In genomic region chr15:90603893-90604292, GRCh38 we compare ENCODE assay signal across 8 cellular contexts.
DNase-seq lines count a peak whose midpoint lies in the region; ATAC-seq and TF ChIP-seq lines count a peak whose summit lies in the region.

No MANE protein-coding gene starts in this region.

- H3K9me3 ChIP-seq in AG04450 (ENCODE audit: control insufficient read depth, insufficient read depth, low read length) (no peaks in the 10 kb centered on the region; the same call in 1 of the 2 replicates), heart right ventricle (no peaks in the 10 kb centered on the region), stomach (no peaks in the 10 kb centered on the region)

- TF ChIP-seq CTCF in AG04450 (IDR thresholded peaks at IDR 0.05; ENCODE audit: low read depth, low read length), result peak; percentile 45
- peak; percentile 81 for TF ChIP-seq CTCF in HFFc6 (IDR thresholded peaks at IDR 0.05)
- peak in 8 of 9 donors; percentile 11 to 62 (median 51) for TF ChIP-seq CTCF in heart right ventricle (IDR thresholded peaks at IDR 0.05)
- peak in 3 of 7 experiments; percentile 17 to 30 (median 26) for TF ChIP-seq CTCF in stomach (IDR thresholded peaks at IDR 0.05)
- no peak for TF ChIP-seq CTCF in lower leg skin (IDR thresholded peaks at IDR 0.05)

- intact Hi-C loops in heart right ventricle (cut with DNase I), result loop anchor here in 5 of 10 donors (5.0 to 10.0 kb wide), 5 partner anchors 77 to 287 kb away; partner anchors contain the start of gene CRTC3 (in 1 of the 5)
- intact Hi-C loops in stomach (cut with DNase I; ENCODE audit: low total_unique reads), result no loop called here
- intact Hi-C loops in lower leg skin (cut with DNase I; ENCODE audit: low total_unique reads), result no loop called here

- H3K36me3 ChIP-seq in heart right ventricle, result peaks cover 0 to 93% (median 9%) of the 10 kb centered on the region in 9 donors
- peaks cover 0 to 62% (median 42%) of the 10 kb centered on the region in 4 donors for H3K36me3 ChIP-seq in stomach

- POLR2A ChIA-PET in AG04450 (lab: Yijun Ruan, JAX), result no interaction called here

- H3K27ac Mint-ChIP-seq in HFFc6, result peak overlapping the region; percentile 8; the same call in 1 of the 2 replicates
- peak overlapping the region; percentile 58 for H3K27ac Mint-ChIP-seq in activated CD8-positive, alpha-beta memory T cell treated with anti-CD3 and anti-CD28 coated beads, Interleukin-2, amount 10 ng/mL, durations not matched to agents 7 days and 5 days

- H3K27ac ChIP-seq in AG04450 (ENCODE audit: low read depth, low read length), result no peak overlapping the region
- H3K27ac ChIP-seq in heart right ventricle, result no peak overlapping the region
- no peak overlapping the region for H3K27ac ChIP-seq in stomach

- ATAC-seq in activated CD8-positive, alpha-beta memory T cell treated with anti-CD3 and anti-CD28 coated beads, Interleukin-2, amount 10 ng/mL, durations not matched to agents 7 days and 5 days, result no peak
- ATAC-seq in heart right ventricle (peak in 1 of 8 donors; percentile 42), HG03135 (IDR thresholded peaks at IDR 0.05; ENCODE audit: unreplicated experiment) (no peak)

- DNase-seq in AG04450 (ENCODE audit: low read depth, low spot score), result no peak
- peak; percentile 15 for DNase-seq in HFFc6
- DNase-seq in activated CD8-positive, alpha-beta memory T cell treated with anti-CD3 and anti-CD28 coated beads, Interleukin-2, amount 10 ng/mL, durations not matched to agents 7 days and 5 days, result peak; percentile 63
- DNase-seq in heart right ventricle, result peak in 1 of 2 donors; percentile 49
- peak; percentile 41 for DNase-seq in stomach
- no peak for DNase-seq in lower leg skin (ENCODE audit: low spot score in 2 of 2)
- DNase-seq in NCI-H146 (lab: John Stamatoyannopoulos, UW), result no peak

- no peaks in the 10 kb centered on the region for H3K27me3 ChIP-seq in AG04450 (ENCODE audit: control insufficient read depth, insufficient read depth, low read length)
- H3K27me3 ChIP-seq in heart right ventricle, result no peaks in the 10 kb centered on the region
- no peaks in the 10 kb centered on the region for H3K27me3 ChIP-seq in stomach

- WGBS in heart right ventricle, 2 donors, result 92 to 94% methylated on average over 4 of the region's 4 CpGs
- 85 to 96% (median 89%) methylated on average over 4 of the region's 4 CpGs for WGBS in stomach, 5 donors
- WGBS in lower leg skin, 2 donors, result 91 to 95% methylated on average over 4 of the region's 4 CpGs

- H3K4me3 ChIP-seq in AG04450 (ENCODE audit: low read depth, low read length), result no peak overlapping the region
- H3K4me3 ChIP-seq in heart right ventricle, result no peak overlapping the region
- H3K4me3 ChIP-seq in stomach, result no peak overlapping the region
- no peak overlapping the region for H3K4me3 ChIP-seq in lower leg skin (ENCODE audit: low read depth, poor library complexity, severe bottlenecking)

- peaks cover 0 to 12% (median 2%) of the 10 kb centered on the region in 9 donors for H3K4me1 ChIP-seq in heart right ventricle
- peaks cover 7 to 21% (median 11%) of the 10 kb centered on the region in 4 donors for H3K4me1 ChIP-seq in stomach

- H3K4me3 Mint-ChIP-seq in HFFc6, result no peak overlapping the region
- no peak overlapping the region for H3K4me3 Mint-ChIP-seq in activated CD8-positive, alpha-beta memory T cell treated with anti-CD3 and anti-CD28 coated beads, Interleukin-2, amount 10 ng/mL, durations not matched to agents 7 days and 5 days

- H3K4me1 Mint-ChIP-seq in HFFc6 (ENCODE audit: low read depth), result peaks cover 1% of the 10 kb centered on the region
- H3K4me1 Mint-ChIP-seq in activated CD8-positive, alpha-beta memory T cell treated with anti-CD3 and anti-CD28 coated beads, Interleukin-2, amount 10 ng/mL, durations not matched to agents 7 days and 5 days, result peaks cover 13% of the 10 kb centered on the region

- TF ChIP-seq EP300 in stomach (IDR thresholded peaks at IDR 0.05), result no peak

- H3K36me3 Mint-ChIP-seq in HFFc6 (ENCODE audit: low read depth), result peaks cover 12% of the 10 kb centered on the region
- peaks cover 37% of the 10 kb centered on the region for H3K36me3 Mint-ChIP-seq in activated CD8-positive, alpha-beta memory T cell treated with anti-CD3 and anti-CD28 coated beads, Interleukin-2, amount 10 ng/mL, durations not matched to agents 7 days and 5 days

- CTCF ChIA-PET in AG04450 (lab: Charles Lee), result interaction anchor here (1.0 kb wide), 1 partner anchor 17 kb away, joined by 3 read pairs; no protein-coding TSS in a partner anchor
- CTCF ChIA-PET in activated CD8-positive, alpha-beta memory T cell treated with anti-CD3 and anti-CD28 coated beads, Interleukin-2, amount 10 ng/mL, durations not matched to agents 7 days and 5 days (lab: Charles Lee), result interaction anchor here (0.7 to 3.0 kb wide), 16 partner anchors 8 to 329 kb away, joined by 3 to 13 read pairs (median 4); partner anchors contain the start of gene HDDC3

- TF ChIP-seq POLR2A in stomach (IDR thresholded peaks at IDR 0.05), result no peak
- no peak for TF ChIP-seq POLR2A in lower leg skin (IDR thresholded peaks at IDR 0.05)

- peaks cover 2% of the 10 kb centered on the region; the same call in 1 of the 2 replicates for H3K27me3 Mint-ChIP-seq in HFFc6 (ENCODE audit: insufficient read depth)
- H3K27me3 Mint-ChIP-seq in activated CD8-positive, alpha-beta memory T cell treated with anti-CD3 and anti-CD28 coated beads, Interleukin-2, amount 10 ng/mL, durations not matched to agents 7 days and 5 days, result no peaks in the 10 kb centered on the region

- no peaks in the 10 kb centered on the region for H3K9me3 Mint-ChIP-seq in HFFc6
- no peaks in the 10 kb centered on the region for H3K9me3 Mint-ChIP-seq in activated CD8-positive, alpha-beta memory T cell treated with anti-CD3 and anti-CD28 coated beads, Interleukin-2, amount 10 ng/mL, durations not matched to agents 7 days and 5 days (ENCODE audit: low read depth)

Comparison
In these comparisons a context has a peak if more than half of its experiments do, and no peak if none do; other contexts are left out.
1. DNase-seq: peak in HFFc6 (single experiment), activated CD8-positive, alpha-beta memory T cell treated with anti-CD3 and anti-CD28 coated beads, Interleukin-2, amount 10 ng/mL, durations not matched to agents 7 days and 5 days (single experiment) and stomach (single experiment); none in AG04450 (single experiment), lower leg skin (0 of 2) and NCI-H146 (single experiment).
2. CTCF ChIP-seq: peak in AG04450 (single experiment), HFFc6 (single experiment) and heart right ventricle (8 of 9); none in lower leg skin (0 of 3).